Comparison of ENCODE assay signal across 8 cellular contexts in genomic region chr17:76726231-76726765, GRCh38. TPM values are rescaled to one million over a fixed set of nuclear protein-coding genes. Genes with fewer than 3 reads are reported as not detected.
DNase-seq lines count a peak whose midpoint lies in the region; ATAC-seq and TF ChIP-seq lines count a peak whose summit lies in the region.

Gene JMJD6, minus strand, starts transcription at chr17:76726606. Its CDS starts 131 bp downstream, at chr17:76726475.

- TF ChIP-seq CTCF in BE2C (IDR thresholded peaks at IDR 0.05; ENCODE audit: low read depth, low read length): no peak
- no peak for TF ChIP-seq CTCF in WERI-Rb-1 (IDR thresholded peaks at IDR 0.05; ENCODE audit: low read depth, low read length)
- TF ChIP-seq CTCF in left lung (IDR thresholded peaks at IDR 0.05): no peak

- H3K4me1 ChIP-seq in BE2C (no peaks in the 10 kb centered on the region; the same call in none of the 2 replicates), left lung (peaks cover 17 to 74% of the 10 kb centered on the region in 2 donors)

- H3K27ac ChIP-seq in WERI-Rb-1: peak within 1 kb of the TSS; percentile 95
- H3K27ac ChIP-seq in left lung: peak within 1 kb of the TSS; percentile 100

- ATAC-seq in GM18909 (IDR thresholded peaks at IDR 0.05; ENCODE audit: poor library complexity, unreplicated experiment) (peak; percentile 78), HG03135 (IDR thresholded peaks at IDR 0.05; ENCODE audit: unreplicated experiment) (peak; percentile 68), left lung (peak; percentile 93)

- H3K27me3 ChIP-seq in BE2C (no peaks in the 10 kb centered on the region), WERI-Rb-1 (ENCODE audit: insufficient read depth, low read depth, severe bottlenecking) (no peaks in the 10 kb centered on the region), left lung (no peaks in the 10 kb centered on the region)

- H3K4me3 ChIP-seq in BE2C (ENCODE audit: low read depth, low read length) (peak within 1 kb of the TSS; percentile 85), WERI-Rb-1 (ENCODE audit: low read depth, low read length) (peak within 1 kb of the TSS; percentile 94), left lung (peak within 1 kb of the TSS; percentile 94 to 99)

- H3K36me3 ChIP-seq in BE2C: peaks cover 48% of the 10 kb centered on the region
- H3K36me3 ChIP-seq in WERI-Rb-1: peaks cover 65% of the 10 kb centered on the region
- H3K36me3 ChIP-seq in left lung: peaks cover 3 to 56% of the 10 kb centered on the region in 2 donors

- peak; percentile 97 for DNase-seq in BE2C
- DNase-seq in NCI-H2171 treated with DMSO at 0.1 percent for 48 hours (lab: John Stamatoyannopoulos, UW): peak; percentile 97
- DNase-seq in WERI-Rb-1: peak; percentile 99
- peak; percentile 88 for DNase-seq in dedifferentiated amniotic fluid mesenchymal stem cell (ENCODE audit: extremely low spot score)
- peak; percentile 98 for DNase-seq in left lung
- peak; percentile 93 to 94 for DNase-seq in stimulated activated CD4-positive, alpha-beta T cell treated with anti-CD3 and anti-CD28 coated beads, Interleukin-2, amount 100 ng/mL, for 24 hours

- no peaks in the 10 kb centered on the region for H3K9me3 ChIP-seq in BE2C
- no peaks in the 10 kb centered on the region for H3K9me3 ChIP-seq in WERI-Rb-1 (ENCODE audit: severe bottlenecking)
- no peaks in the 10 kb centered on the region for H3K9me3 ChIP-seq in left lung

- intact Hi-C loops in left lung (cut with DNase I): no loop called here

RNA-seq across cellular contexts. Expression of gene JMJD6, which starts in this region (rescaled TPM):
- 93.3 TPM for polyA plus RNA-seq in BE2C (2012; ENCODE audit: insufficient read depth, insufficient read length, low read depth)
- total RNA-seq in left lung: 10 to 100 TPM; 23.5 to 35.9 TPM

Comparison
In these comparisons a context has a peak if more than half of its experiments do, and no peak if none do; other contexts are left out.
1. Peak in every context shown above with its lines: DNase-seq, ATAC-seq, H3K4me3 ChIP-seq and H3K27ac ChIP-seq.